Comparison of ENCODE assay signal across 10 cellular contexts in the genomic region with DNA sequence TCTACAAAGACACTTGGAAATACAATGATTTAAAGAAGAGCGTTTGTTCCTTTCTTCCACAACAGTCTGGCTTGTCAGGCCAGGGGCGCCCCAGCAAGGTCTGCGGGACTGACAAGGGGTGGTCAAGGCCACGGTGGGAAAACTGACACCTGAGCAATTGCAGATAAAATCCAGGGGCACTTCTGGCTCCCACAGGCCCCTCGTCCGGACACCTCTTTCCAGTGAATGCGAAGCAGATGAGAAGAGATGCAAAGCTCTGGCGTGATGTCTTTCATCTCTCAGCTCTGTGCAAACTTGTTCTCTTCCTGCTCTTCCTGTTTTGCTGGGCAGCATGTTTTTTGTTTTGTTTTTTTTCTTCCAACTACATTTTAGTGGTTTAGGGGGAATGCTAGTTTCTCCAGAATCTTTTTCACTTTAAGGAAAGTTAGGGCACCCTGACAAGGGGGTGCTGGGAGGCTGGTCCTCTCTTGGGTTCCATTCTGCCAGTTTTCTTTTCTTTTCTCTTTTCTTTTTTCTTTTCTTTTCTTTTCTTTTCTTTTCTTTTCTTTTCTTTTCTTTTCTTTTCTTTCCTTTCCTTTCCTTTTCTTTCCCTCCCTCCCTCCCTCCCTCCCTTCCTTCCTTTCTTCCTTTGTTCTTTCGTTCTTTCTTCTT. TPM values are rescaled to one million over a fixed set of nuclear protein-coding genes. Genes with fewer than 3 reads are reported as not detected.
DNase-seq lines count a peak whose midpoint lies in the region; ATAC-seq and TF ChIP-seq lines count a peak whose summit lies in the region.
"Had no signal": no experiment of that assay in that cellular context is flagged by ENCODE, and none has a peak within 500 bp of the region (broad histone marks: within the 10 kb centered on the region; RNA-seq: fewer than 3 reads in every experiment).

No MANE protein-coding gene starts in this region.

- 35 to 61% methylated on average over 9 of the region's 9 CpGs for WGBS in body of pancreas, 2 donors

- CTCF ChIA-PET in CD4-positive, alpha-beta memory T cell (lab: Charles Lee; ENCODE audit: partially characterized antibody) = interaction anchor here (1.7 to 6.0 kb wide), 2 partner anchors 13 to 119 kb away, joined by 5 to 43 read pairs; a partner anchor contains a TSS

- no peaks in the 10 kb centered on the region for H3K36me3 Mint-ChIP-seq in CD4-positive, alpha-beta memory T cell
- no peaks in the 10 kb centered on the region for H3K36me3 Mint-ChIP-seq in neural progenitor cell

- H3F3A ChIP-seq in neural progenitor cell (ENCODE audit: low read depth) = no peaks in the 10 kb centered on the region

- ATAC-seq in body of pancreas (no peak), HG03175 (IDR thresholded peaks at IDR 0.05; ENCODE audit: unreplicated experiment) (no peak), HG03521 (IDR thresholded peaks at IDR 0.05; ENCODE audit: unreplicated experiment) (no peak)

- H3K27ac ChIP-seq in CD4-positive, alpha-beta memory T cell (ENCODE audit: low read depth, low read length) = no peak overlapping the region
- peak overlapping the region in 3 of 4 donors; percentile 5 to 66 (median 50) for H3K27ac ChIP-seq in body of pancreas
- H3K27ac ChIP-seq in neural progenitor cell = no peak overlapping the region
- H3K27ac ChIP-seq: C4-2B had no signal

- no peaks in the 10 kb centered on the region for H4K20me1 ChIP-seq in neural progenitor cell (ENCODE audit: low read depth)

- no peaks in the 10 kb centered on the region for H3K79me2 ChIP-seq in neural progenitor cell (ENCODE audit: low read depth)

- POLR2A ChIA-PET in CD4-positive, alpha-beta memory T cell (lab: Charles Lee; ENCODE audit: partially characterized antibody) = interaction anchor here (1.1 to 1.2 kb wide), 2 partner anchors 9 to 11 kb away, joined by 5 to 6 read pairs; a partner anchor contains a TSS

- no peak overlapping the region for H2AFZ ChIP-seq in neural progenitor cell (replicated peaks)

- H3K9ac ChIP-seq in neural progenitor cell = no peak overlapping the region

- H3K27ac Mint-ChIP-seq in CD4-positive, alpha-beta memory T cell = peak overlapping the region; percentile 50 to 91 (median 82)
- H3K27ac Mint-ChIP-seq in neural progenitor cell = peak overlapping the region; percentile 73

- H3K4me1 ChIP-seq in CD4-positive, alpha-beta memory T cell (ENCODE audit: insufficient read depth, low read length) = peaks cover 26% of the 10 kb centered on the region
- H3K4me1 ChIP-seq in body of pancreas (peaks cover 25% of the 10 kb centered on the region), neural progenitor cell (no peaks in the 10 kb centered on the region)

- H3K27me3 Mint-ChIP-seq in CD4-positive, alpha-beta memory T cell = no peaks in the 10 kb centered on the region
- no peaks in the 10 kb centered on the region for H3K27me3 Mint-ChIP-seq in neural progenitor cell (ENCODE audit: insufficient read depth, low read depth)

- TF ChIP-seq CTCF in AG10803 (conservative IDR thresholded peaks at IDR 0.05; ENCODE audit: low read length) = no peak
- no peak for TF ChIP-seq CTCF in body of pancreas (IDR thresholded peaks at IDR 0.05)
- TF ChIP-seq CTCF in neural progenitor cell (IDR thresholded peaks at IDR 0.05) = no peak

- no peak overlapping the region for H3K4me2 ChIP-seq in neural progenitor cell

- DNase-seq in AG10803 (ENCODE audit: low read depth) (peak; percentile 21), body of pancreas (peak in 1 of 4 donors; percentile 49), neural progenitor cell (ENCODE audit: low spot score) (no peak), SW 1271 (lab: John Stamatoyannopoulos, UW) (no peak)
- no peak for DNase-seq in CD4-positive, alpha-beta memory T cell
- DNase-seq in central memory CD4-positive, alpha-beta T cell = no peak
- DNase-seq: stimulated activated CD4-positive, alpha-beta T cell treated with anti-CD3 and anti-CD28 coated beads, Interleukin-4, amount 100 ng/mL, for 24 hours had no signal

- no peaks in the 10 kb centered on the region for H3K36me3 ChIP-seq in CD4-positive, alpha-beta memory T cell (ENCODE audit: insufficient read depth, low read length)
- H3K36me3 ChIP-seq in body of pancreas (replicated peaks in 1 of 2; ENCODE audit: insufficient read depth in 1 of 2, low read depth in 2 of 2) (no peaks in the 10 kb centered on the region), neural progenitor cell (no peaks in the 10 kb centered on the region)

- peaks cover 0 to 3% (median 0%) of the 10 kb centered on the region in 8 donors for H3K9me3 Mint-ChIP-seq in CD4-positive, alpha-beta memory T cell
- H3K9me3 Mint-ChIP-seq in neural progenitor cell = peaks cover under 1% of the 10 kb centered on the region

- H3K9me3 ChIP-seq in CD4-positive, alpha-beta memory T cell (ENCODE audit: control insufficient read depth in 1 of 2, low read length in 2 of 2) = no peaks in the 10 kb centered on the region
- H3K9me3 ChIP-seq in body of pancreas (no peaks in the 10 kb centered on the region), neural progenitor cell (ENCODE audit: low read depth) (no peaks in the 10 kb centered on the region)

- no peaks in the 10 kb centered on the region for H3K27me3 ChIP-seq in CD4-positive, alpha-beta memory T cell (ENCODE audit: insufficient read depth, low read length)
- H3K27me3 ChIP-seq in body of pancreas (no peaks in the 10 kb centered on the region), neural progenitor cell (no peaks in the 10 kb centered on the region)

- peaks cover 14 to 20% (median 17%) of the 10 kb centered on the region in 4 donors for H3K4me1 Mint-ChIP-seq in CD4-positive, alpha-beta memory T cell
- H3K4me1 Mint-ChIP-seq in neural progenitor cell = peaks cover 6% of the 10 kb centered on the region

- intact Hi-C loops in CD4-positive, alpha-beta memory T cell (cut with micrococcal nuclease) = no loop called here
- intact Hi-C loops in body of pancreas (cut with DNase I) = no loop called here

- no peak for TF ChIP-seq POLR2A in body of pancreas (IDR thresholded peaks at IDR 0.05)

- H3K4me3 ChIP-seq in AG10803 (ENCODE audit: low read length) (no peak overlapping the region), body of pancreas (no peak overlapping the region), neural progenitor cell (no peak overlapping the region)
- no peak overlapping the region for H3K4me3 ChIP-seq in CD4-positive, alpha-beta memory T cell (ENCODE audit: low read length in 2 of 2)

- peak overlapping the region; percentile 45 to 81 (median 64) for H3K4me3 Mint-ChIP-seq in CD4-positive, alpha-beta memory T cell
- no peak overlapping the region for H3K4me3 Mint-ChIP-seq in neural progenitor cell

RNA-seq across cellular contexts. Expression of a gene that starts 11.1 kb away (rescaled TPM):
- total RNA-seq in CD4-positive, alpha-beta memory T cell = 10 to 100 TPM; 85.0 to 88.0 TPM
- 10 to 100 TPM in 1 of 2 donors, 1 to 10 TPM in 1; 4.1 to 10.9 TPM for polyA plus RNA-seq in CD4-positive, alpha-beta memory T cell
- total RNA-seq in body of pancreas = 10 to 100 TPM; 32.7 to 45.2 TPM
- 14.0 and 29.7 TPM in 2 replicates for total RNA-seq in neural progenitor cell (ENCODE audit: low replicate concordance)

RNA-seq across cellular contexts. Expression of a gene that starts 39.3 kb away (rescaled TPM):
- 1 to 10 TPM; 8.6 to 9.0 TPM for total RNA-seq in CD4-positive, alpha-beta memory T cell
- under 1 TPM; 0.31 to 0.61 TPM for polyA plus RNA-seq in CD4-positive, alpha-beta memory T cell
- total RNA-seq in body of pancreas (10 to 100 TPM in 1 of 2 donors, 1 to 10 TPM in 1; 6.0 to 10.5 TPM), neural progenitor cell (ENCODE audit: low replicate concordance) (0.99 and 2.5 TPM in 2 replicates)

Comparison
In these comparisons a context has a peak if more than half of its experiments do, and no peak if none do; other contexts are left out.
1. H3K27ac ChIP-seq: peak in body of pancreas (3 of 4); none in CD4-positive, alpha-beta memory T cell (single experiment) and neural progenitor cell (single experiment).